1 cellular context compared by ENCODE assay signal in the genomic region with DNA sequence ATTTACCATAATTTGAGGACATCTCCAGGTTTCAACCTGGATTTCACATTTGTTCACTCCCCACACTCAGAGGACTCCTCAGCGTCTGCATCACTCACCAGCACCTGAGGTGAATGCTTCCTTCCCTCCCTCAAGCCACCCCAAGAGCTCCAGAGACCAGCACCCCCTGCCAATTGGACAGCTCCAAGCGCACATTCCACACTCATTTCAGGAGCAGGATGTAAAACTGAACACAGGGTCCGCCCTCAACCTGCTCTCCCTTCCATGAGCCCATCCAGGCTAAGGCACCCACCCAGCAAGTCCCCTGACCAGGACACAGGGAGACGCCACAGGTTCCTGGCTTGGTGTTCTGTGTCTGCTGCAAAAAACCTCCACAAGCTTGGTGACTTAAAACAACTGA.
TF ChIP-seq lines count a peak whose summit lies in the region.

No MANE protein-coding gene starts in this region.

TF ChIP-seq in PFSK-1, 5 proteins besides CTCF, POLR2A, EP300 and RAD21:
- TF ChIP-seq FOXP2 (optimal IDR thresholded peaks at IDR 0.05; ENCODE audit: borderline replicate concordance, extremely low read depth, extremely low read length, insufficient read depth) (no peak), TAF1 (IDR thresholded peaks at IDR 0.05; ENCODE audit: borderline replicate concordance, insufficient read depth, low read length) (no peak), POLR2AphosphoS5 (IDR thresholded peaks at IDR 0.05; ENCODE audit: low read depth, low read length) (no peak), SIN3A (IDR thresholded peaks at IDR 0.05; ENCODE audit: borderline replicate concordance, insufficient read depth, low read length) (no peak)
- TF ChIP-seq, protein P1, sequence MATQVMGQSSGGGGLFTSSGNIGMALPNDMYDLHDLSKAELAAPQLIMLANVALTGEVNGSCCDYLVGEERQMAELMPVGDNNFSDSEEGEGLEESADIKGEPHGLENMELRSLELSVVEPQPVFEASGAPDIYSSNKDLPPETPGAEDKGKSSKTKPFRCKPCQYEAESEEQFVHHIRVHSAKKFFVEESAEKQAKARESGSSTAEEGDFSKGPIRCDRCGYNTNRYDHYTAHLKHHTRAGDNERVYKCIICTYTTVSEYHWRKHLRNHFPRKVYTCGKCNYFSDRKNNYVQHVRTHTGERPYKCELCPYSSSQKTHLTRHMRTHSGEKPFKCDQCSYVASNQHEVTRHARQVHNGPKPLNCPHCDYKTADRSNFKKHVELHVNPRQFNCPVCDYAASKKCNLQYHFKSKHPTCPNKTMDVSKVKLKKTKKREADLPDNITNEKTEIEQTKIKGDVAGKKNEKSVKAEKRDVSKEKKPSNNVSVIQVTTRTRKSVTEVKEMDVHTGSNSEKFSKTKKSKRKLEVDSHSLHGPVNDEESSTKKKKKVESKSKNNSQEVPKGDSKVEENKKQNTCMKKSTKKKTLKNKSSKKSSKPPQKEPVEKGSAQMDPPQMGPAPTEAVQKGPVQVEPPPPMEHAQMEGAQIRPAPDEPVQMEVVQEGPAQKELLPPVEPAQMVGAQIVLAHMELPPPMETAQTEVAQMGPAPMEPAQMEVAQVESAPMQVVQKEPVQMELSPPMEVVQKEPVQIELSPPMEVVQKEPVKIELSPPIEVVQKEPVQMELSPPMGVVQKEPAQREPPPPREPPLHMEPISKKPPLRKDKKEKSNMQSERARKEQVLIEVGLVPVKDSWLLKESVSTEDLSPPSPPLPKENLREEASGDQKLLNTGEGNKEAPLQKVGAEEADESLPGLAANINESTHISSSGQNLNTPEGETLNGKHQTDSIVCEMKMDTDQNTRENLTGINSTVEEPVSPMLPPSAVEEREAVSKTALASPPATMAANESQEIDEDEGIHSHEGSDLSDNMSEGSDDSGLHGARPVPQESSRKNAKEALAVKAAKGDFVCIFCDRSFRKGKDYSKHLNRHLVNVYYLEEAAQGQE (IDR thresholded peaks at IDR 0.05; ENCODE audit: insufficient read depth in 1 of 2, low read depth in 2 of 2, low read length in 2 of 2): peak; percentile 75 to 92
